Comparison of ENCODE assay signal across 29 cellular contexts in the genomic region with DNA sequence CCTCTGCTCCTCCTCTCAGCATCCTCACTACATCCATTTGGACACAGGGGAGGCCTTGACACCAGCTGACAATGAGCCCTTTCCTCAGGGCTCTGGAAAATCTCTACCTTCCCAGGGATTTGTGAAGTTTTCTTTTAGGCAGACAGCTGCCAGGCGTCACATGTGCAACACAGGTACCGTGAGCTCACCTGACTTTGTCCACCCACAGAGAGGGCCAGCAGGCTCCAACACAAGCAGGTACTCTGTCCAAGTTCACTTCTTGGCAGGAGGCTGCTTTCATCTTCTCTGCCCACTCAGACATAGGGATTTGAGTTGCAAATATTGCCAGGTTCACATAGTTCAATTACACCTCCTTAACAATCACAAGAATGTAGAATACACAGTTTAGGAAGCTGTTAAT. TPM values are rescaled to one million over a fixed set of nuclear protein-coding genes. Genes with fewer than 3 reads are reported as not detected.
DNase-seq lines count a peak whose midpoint lies in the region; ATAC-seq and TF ChIP-seq lines count a peak whose summit lies in the region.
"Had no signal": no experiment of that assay in that cellular context is flagged by ENCODE, and none has a peak within 500 bp of the region (broad histone marks: within the 10 kb centered on the region; RNA-seq: fewer than 3 reads in every experiment).

No MANE protein-coding gene starts in this region.

- peaks cover 11% of the 10 kb centered on the region for H3F3A ChIP-seq in smooth muscle cell (ENCODE audit: low read depth)

- no peak overlapping the region for H2AFZ ChIP-seq in smooth muscle cell (ENCODE audit: low read depth)

- H3K4me1 ChIP-seq in smooth muscle cell (ENCODE audit: low read depth) (peaks cover 21% of the 10 kb centered on the region), thyroid gland (peaks cover 8 to 16% of the 10 kb centered on the region in 2 donors)
- H3K4me1 ChIP-seq: A549, BE2C, Caco-2 had no signal

- TF ChIP-seq POLR2A in thyroid gland (IDR thresholded peaks at IDR 0.05), result no peak

- no peaks in the 10 kb centered on the region for H3K79me2 ChIP-seq in smooth muscle cell (ENCODE audit: low read depth)

- no peaks in the 10 kb centered on the region for H3K27me3 ChIP-seq in smooth muscle cell (ENCODE audit: low read depth)
- H3K27me3 ChIP-seq in thyroid gland, result no peaks in the 10 kb centered on the region
- H3K27me3 ChIP-seq: BE2C; BLaER1; BLaER1 treated with 17β-estradiol and CSF1 and Interleukin-3, amounts not matched to agents 10 nM and 100 nM had no signal

- no peak for ATAC-seq in GM21717 (IDR thresholded peaks at IDR 0.05; ENCODE audit: unreplicated experiment)
- ATAC-seq: A549; CD8-positive, alpha-beta T cell had no signal

- intact Hi-C loops in thyroid gland (cut with DNase I), result no loop called here

- peaks cover 8% of the 10 kb centered on the region for H4K20me1 ChIP-seq in smooth muscle cell (ENCODE audit: low read depth)
- H4K20me1 ChIP-seq: BLaER1; BLaER1 treated with 17β-estradiol and CSF1 and Interleukin-3, amounts not matched to agents 10 nM and 100 nM had no signal

- H3K9me3 ChIP-seq in smooth muscle cell (replicated peaks; ENCODE audit: low read depth) (no peaks in the 10 kb centered on the region), thyroid gland (no peaks in the 10 kb centered on the region)
- H3K9me3 ChIP-seq: A549; BE2C; BLaER1; BLaER1 treated with 17β-estradiol and CSF1 and Interleukin-3, amounts not matched to agents 10 nM and 100 nM; Caco-2 had no signal

- 95% methylated on average over 2 of the region's 2 CpGs for WGBS in smooth muscle cell (ENCODE audit: low lambda C conversion rate)
- WGBS in thyroid gland, 2 donors, result 28 to 36% methylated on average over 2 of the region's 2 CpGs

- DNase-seq in smooth muscle cell (lab: John Stamatoyannopoulos, UW; ENCODE audit: unreplicated experiment) (no peak), thyroid gland (peak; percentile 87 to 88), NAMALWA (ENCODE audit: low spot score) (no peak)
- DNase-seq: 8988T; ACHN; AML-193; BE2C; C1 segment of cervical spinal cord; Caco-2; Calu3; CD4-positive, alpha-beta memory T cell; CD4-positive, alpha-beta T cell; CD4-positive, CD25-positive, alpha-beta regulatory T cell; CD8-positive, alpha-beta memory T cell; CD8-positive, alpha-beta T cell; COR-L47; DMS 273 treated with DMSO at 0.1 percent for 48 hours; DMS153; DMS53; DMS79; DMS79 treated with DMSO at 0.1 percent for 48 hours; DND-41; EL had no signal

- no peak overlapping the region for H3K9ac ChIP-seq in smooth muscle cell (ENCODE audit: low read depth)
- H3K9ac ChIP-seq: BLaER1; BLaER1 treated with 17β-estradiol and CSF1 and Interleukin-3, amounts not matched to agents 10 nM and 100 nM had no signal

- TF ChIP-seq CTCF in smooth muscle cell (IDR thresholded peaks at IDR 0.05; ENCODE audit: borderline replicate concordance, insufficient read depth, poor library complexity, severe bottlenecking), result no peak
- no peak for TF ChIP-seq CTCF in thyroid gland (IDR thresholded peaks at IDR 0.05)

- H3K4me3 ChIP-seq in smooth muscle cell, result no peak overlapping the region
- no peak overlapping the region for H3K4me3 ChIP-seq in thyroid gland (replicated peaks in 1 of 3)
- H3K4me3 ChIP-seq: A549; BLaER1; BLaER1 treated with 17β-estradiol and CSF1 and Interleukin-3, amounts not matched to agents 10 nM and 100 nM had no signal

- peak overlapping the region; percentile 73 for H3K4me2 ChIP-seq in smooth muscle cell
- H3K4me2 ChIP-seq: A549; BLaER1; BLaER1 treated with 17β-estradiol and CSF1 and Interleukin-3, amounts not matched to agents 10 nM and 100 nM had no signal

- no peaks in the 10 kb centered on the region for H3K36me3 ChIP-seq in smooth muscle cell (ENCODE audit: low read depth)
- no peaks in the 10 kb centered on the region for H3K36me3 ChIP-seq in thyroid gland

- H3K27ac ChIP-seq in smooth muscle cell (ENCODE audit: low read depth) (no peak overlapping the region), thyroid gland (no peak overlapping the region)
- H3K27ac ChIP-seq: 22Rv1; A549; BLaER1; BLaER1 treated with 17β-estradiol and CSF1 and Interleukin-3, amounts not matched to agents 10 nM and 100 nM; C4-2B had no signal

RNA-seq across cellular contexts. Expression of a gene that starts 15.3 kb away (rescaled TPM):
- total RNA-seq in smooth muscle cell, result 21.3 and 26.7 TPM in 2 replicates
- polyA plus RNA-seq in smooth muscle cell, result 0.98 and 4.9 TPM in 2 replicates
- total RNA-seq in thyroid gland, result 1 to 10 TPM in 3 of 4 donors, under 1 TPM in 1; 0.67 to 1.3 (median 1.1) TPM
- polyA plus RNA-seq: CD8-positive, alpha-beta memory T cell had no signal

Comparison
In these comparisons a context has a peak if more than half of its experiments do, and no peak if none do; other contexts are left out.
1. DNase-seq: peak in thyroid gland (2 of 2); none in smooth muscle cell (single experiment) and NAMALWA (single experiment).